ENCODE assay signal across 29 cellular contexts in genomic region chr20:35199696-35200095, GRCh38. TPM values are rescaled to one million over a fixed set of nuclear protein-coding genes. Genes with fewer than 3 reads are reported as not detected.
DNase-seq lines count a peak whose midpoint lies in the region; ATAC-seq and TF ChIP-seq lines count a peak whose summit lies in the region.
"Had no signal": no experiment of that assay in that cellular context is flagged by ENCODE, and none has a peak within 500 bp of the region (broad histone marks: within the 10 kb centered on the region; RNA-seq: fewer than 3 reads in every experiment).

No MANE protein-coding gene starts in this region.

- H3K4me1 Mint-ChIP-seq in MCF 10A (ENCODE audit: insufficient read depth, unreplicated experiment), result peaks cover 9% of the 10 kb centered on the region
- no peaks in the 10 kb centered on the region for H3K4me1 Mint-ChIP-seq in activated T-cell treated with anti-CD3 and anti-CD28 coated beads, Interleukin-2, amount 50 U/mL, for 4 hours (ENCODE audit: low read depth)
- H3K4me1 Mint-ChIP-seq: activated naive CD4-positive, alpha-beta T cell treated with anti-CD3 and anti-CD28 coated beads, Interleukin-2, amount 50 U/mL, for 24 hours; neural progenitor cell had no signal

- H3K36me3 ChIP-seq in breast epithelium, result no peaks in the 10 kb centered on the region
- H3K36me3 ChIP-seq: brain microvascular endothelial cell, left lung, neural progenitor cell, prostate gland had no signal

- POLR2A ChIA-PET in MCF 10A (lab: Yijun Ruan, JAX), result interaction anchor here (4.9 kb wide), 1 partner anchor 53 kb away, joined by 18 read pairs; the partner anchor contains the start of gene EDEM2

- peak overlapping the region; percentile 5 for H3K4me3 Mint-ChIP-seq in MCF 10A (ENCODE audit: unreplicated experiment)
- no peak overlapping the region for H3K4me3 Mint-ChIP-seq in activated T-cell treated with anti-CD3 and anti-CD28 coated beads, Interleukin-2, amount 50 U/mL, for 4 hours
- H3K4me3 Mint-ChIP-seq: activated naive CD4-positive, alpha-beta T cell treated with anti-CD3 and anti-CD28 coated beads, Interleukin-2, amount 50 U/mL, for 24 hours; neural progenitor cell had no signal

- no peaks in the 10 kb centered on the region for H3K4me1 ChIP-seq in breast epithelium
- H3K4me1 ChIP-seq: BLaER1, left lung, neural progenitor cell, prostate gland had no signal

- in situ Hi-C loops in ACHN (cut with HindIII; ENCODE audit: low pct_ligation_motif_present, low pct_unique_long_range_greater_than_20kb, low sequenced_read_pairs), result no loop called here

- no peak for TF ChIP-seq CTCF in MCF 10A (IDR thresholded peaks at IDR 0.05; ENCODE audit: unreplicated experiment)
- TF ChIP-seq CTCF in breast epithelium (IDR thresholded peaks at IDR 0.05), result no peak
- TF ChIP-seq CTCF in fibroblast of villous mesenchyme (IDR thresholded peaks at IDR 0.05; ENCODE audit: insufficient read depth, low read depth, low read length), result no peak

- no peak overlapping the region for H3K4me3 ChIP-seq in breast epithelium
- H3K4me3 ChIP-seq in fibroblast of villous mesenchyme (ENCODE audit: low read depth, low read length), result no peak overlapping the region
- H3K4me3 ChIP-seq: BLaER1, coronary artery, GM12878, left lung, neural progenitor cell, prostate gland had no signal

- peak overlapping the region; percentile 4 for H3K27ac Mint-ChIP-seq in MCF 10A (ENCODE audit: low read depth, unreplicated experiment)
- H3K27ac Mint-ChIP-seq: activated naive CD4-positive, alpha-beta T cell treated with anti-CD3 and anti-CD28 coated beads, Interleukin-2, amount 50 U/mL, for 24 hours; neural progenitor cell had no signal

- BruUV-seq in MCF 10A (replicated peaks; lab: Mats Ljungman, UMichigan), result no TSS peak

- no peaks in the 10 kb centered on the region for H3K27me3 Mint-ChIP-seq in MCF 10A (ENCODE audit: insufficient read depth, unreplicated experiment)
- H3K27me3 Mint-ChIP-seq in activated T-cell treated with anti-CD3 and anti-CD28 coated beads, Interleukin-2, amount 50 U/mL, for 4 hours (ENCODE audit: low read depth), result no peaks in the 10 kb centered on the region
- H3K27me3 Mint-ChIP-seq: activated naive CD4-positive, alpha-beta T cell treated with anti-CD3 and anti-CD28 coated beads, Interleukin-2, amount 50 U/mL, for 24 hours had no signal

- no peak overlapping the region for H3K27ac ChIP-seq in breast epithelium
- H3K27ac ChIP-seq: BLaER1, brain microvascular endothelial cell, coronary artery, left lung, neural progenitor cell, prostate gland had no signal

- no peak for TF ChIP-seq POLR2A in breast epithelium (IDR thresholded peaks at IDR 0.05)

- peaks cover 17 to 30% of the 10 kb centered on the region in 2 donors for H3K9me3 ChIP-seq in breast epithelium
- H3K9me3 ChIP-seq: prostate gland had no signal

- no peaks in the 10 kb centered on the region for H3K36me3 Mint-ChIP-seq in MCF 10A (ENCODE audit: insufficient read depth, unreplicated experiment)
- peaks cover 21% of the 10 kb centered on the region for H3K36me3 Mint-ChIP-seq in activated T-cell treated with anti-CD3 and anti-CD28 coated beads, Interleukin-2, amount 50 U/mL, for 4 hours (ENCODE audit: insufficient read depth)
- H3K36me3 Mint-ChIP-seq: neural progenitor cell had no signal

- peaks cover 4% of the 10 kb centered on the region for H3K9me3 Mint-ChIP-seq in MCF 10A (ENCODE audit: unreplicated experiment)
- peaks cover 10% of the 10 kb centered on the region for H3K9me3 Mint-ChIP-seq in activated T-cell treated with anti-CD3 and anti-CD28 coated beads, Interleukin-2, amount 50 U/mL, for 4 hours
- H3K9me3 Mint-ChIP-seq: activated naive CD4-positive, alpha-beta T cell treated with anti-CD3 and anti-CD28 coated beads, Interleukin-2, amount 50 U/mL, for 24 hours had no signal

- intact Hi-C loops in MCF 10A (cut with micrococcal nuclease), result loop anchor here (2.0 kb wide), 1 partner anchor 323 kb away; the partner anchor contains the start of gene ACSS2
- intact Hi-C loops in breast epithelium (cut with DNase I; ENCODE audit: low total_unique reads), result no loop called here

- CTCF ChIA-PET in MCF 10A (lab: Yijun Ruan, JAX), result interaction anchor here (1.1 kb wide), 1 partner anchor 53 kb away, joined by 4 read pairs; the partner anchor contains the start of gene EDEM2

- ATAC-seq in activated T-cell treated with anti-CD3 and anti-CD28 coated beads, Interleukin-2, amount 50 U/mL, for 4 hours, result no peak
- ATAC-seq: activated CD4-positive, CD25-positive, alpha-beta regulatory T cell treated with anti-CD3 and anti-CD28 coated beads, Interleukin-2, amount 50 U/mL, for 24 hours; GM12878 had no signal

- H3K27me3 ChIP-seq in breast epithelium, result no peaks in the 10 kb centered on the region
- H3K27me3 ChIP-seq: BLaER1, brain microvascular endothelial cell, left lung, neural progenitor cell had no signal

- peak; percentile 39 for DNase-seq in MCF 10A (ENCODE audit: unreplicated experiment)
- DNase-seq in breast epithelium (ENCODE audit: low spot score in 2 of 2), result no peak
- DNase-seq in amniotic epithelial cell (ENCODE audit: low read depth), result peak; percentile 71
- peak; percentile 53 for DNase-seq in fibroblast of villous mesenchyme (ENCODE audit: low read depth)
- peak; percentile 71 for DNase-seq in stromal cell of bone marrow (ENCODE audit: low read depth)
- no peak for DNase-seq in activated T-cell treated with anti-CD3 and anti-CD28 coated beads, Interleukin-2, amount 50 U/mL, for 4 hours
- DNase-seq in ACHN, result no peak
- no peak for DNase-seq in NCI-H748 treated with DMSO at 0.1 percent for 48 hours (lab: John Stamatoyannopoulos, UW)
- DNase-seq: 8988T; GF-D8; Kasumi-1; left lung; NCI-H1417; NCI-H2171; NCI-H69; OCI-M1; SK-N-SH; stimulated activated CD4-positive, alpha-beta T cell treated with anti-CD3 and anti-CD28 coated beads, Interleukin-12 subunit alpha, Interleukin-12 subunit beta, amount 100 ng/mL, for 4 hours; stimulated activated CD8-positive, alpha-beta memory T cell treated with anti-CD3 and anti-CD28 coated beads, Interleukin-4, amount 100 ng/mL, for 48 hours; substantia nigra had no signal

RNA-seq across cellular contexts. Expression of gene MMP24, which starts 26.8 kb away (rescaled TPM):
- total RNA-seq in MCF 10A (2022), result 0.10 TPM in 1 of 2 replicates, not detected in the other
- total RNA-seq in breast epithelium, result 1 to 10 TPM in 1 of 3 donors, under 1 TPM in 2; 0.80 to 2.5 (median 0.98) TPM
- total RNA-seq in fibroblast of villous mesenchyme, result 0.32 and 0.43 TPM in 2 replicates
- total RNA-seq in activated T-cell treated with anti-CD3 and anti-CD28 coated beads, Interleukin-2, amount 50 U/mL, for 4 hours, result not detected
- total RNA-seq: GM12878, mononuclear cell had no signal

RNA-seq across cellular contexts. Expression of gene PROCR, which starts 27.8 kb away (rescaled TPM):
- total RNA-seq in MCF 10A (2022) (27.4 and 34.6 TPM in 2 replicates), breast epithelium (10 to 100 TPM; 34.1 to 87.9 (median 39.8) TPM), fibroblast of villous mesenchyme (22.9 and 30.9 TPM in 2 replicates)
- total RNA-seq in activated T-cell treated with anti-CD3 and anti-CD28 coated beads, Interleukin-2, amount 50 U/mL, for 4 hours, result 1 to 10 TPM; 1.1 to 1.4 (median 1.2) TPM

RNA-seq across cellular contexts. Expression of gene EDEM2, which starts 52.6 kb away (rescaled TPM):
- total RNA-seq in MCF 10A (2022) (23.6 and 30.2 TPM in 2 replicates), breast epithelium (10 to 100 TPM; 19.3 to 25.8 (median 22.4) TPM), fibroblast of villous mesenchyme (27.7 and 37.6 TPM in 2 replicates)
- 10 to 100 TPM; 14.0 to 16.9 (median 16.7) TPM for total RNA-seq in activated T-cell treated with anti-CD3 and anti-CD28 coated beads, Interleukin-2, amount 50 U/mL, for 4 hours

Comparison
In these comparisons a context has a peak if more than half of its experiments do, and no peak if none do; other contexts are left out.
1. DNase-seq: peak in MCF 10A (single experiment), amniotic epithelial cell (single experiment), fibroblast of villous mesenchyme (single experiment) and stromal cell of bone marrow (single experiment); none in breast epithelium (0 of 2), activated T-cell treated with anti-CD3 and anti-CD28 coated beads, Interleukin-2, amount 50 U/mL, for 4 hours (single experiment), ACHN (single experiment) and NCI-H748 treated with DMSO at 0.1 percent for 48 hours (single experiment).
2. RNA of gene PROCR, which starts 27.8 kb away (total RNA-seq): 34.1 to 87.9 TPM in breast epithelium, 27.4 to 34.6 TPM in MCF 10A and 22.9 to 30.9 TPM in fibroblast of villous mesenchyme; 1.1 to 1.4 TPM in activated T-cell treated with anti-CD3 and anti-CD28 coated beads, Interleukin-2, amount 50 U/mL, for 4 hours; every median in the first group is over 10 times any median in the second.